In genomic region chr2:221422516-221423211, GRCh38 we compare ENCODE assay signal across 15 cellular contexts.
DNase-seq lines count a peak whose midpoint lies in the region; ATAC-seq and TF ChIP-seq lines count a peak whose summit lies in the region.
"Had no signal": no experiment of that assay in that cellular context is flagged by ENCODE, and none has a peak within 500 bp of the region (broad histone marks: within the 10 kb centered on the region; RNA-seq: fewer than 3 reads in every experiment).

No MANE protein-coding gene starts in this region.

- no peak overlapping the region for H3K4me3 Mint-ChIP-seq in memory B cell
- H3K4me3 Mint-ChIP-seq: CD14-positive monocyte had no signal

- no peak for ATAC-seq in PC-3
- no peak for ATAC-seq in memory B cell (ENCODE audit: low read depth)
- ATAC-seq in upper lobe of right lung, result no peak
- ATAC-seq in stimulated activated naive CD8-positive, alpha-beta T cell treated with anti-CD3 and anti-CD28 coated beads, Interleukin-15, Interleukin-2, amounts not matched to agents 100 U/mL and 50 U/mL, for 24 hours, result no peak
- ATAC-seq: A549, HCT116 had no signal

- H3K27me3 ChIP-seq in PC-3 (ENCODE audit: low read length) (no peaks in the 10 kb centered on the region), upper lobe of right lung (no peaks in the 10 kb centered on the region)

- peaks cover 12% of the 10 kb centered on the region for H3K4me1 ChIP-seq in PC-3 (ENCODE audit: insufficient read depth, low read length)
- no peaks in the 10 kb centered on the region for H3K4me1 ChIP-seq in upper lobe of right lung
- H3K4me1 ChIP-seq: A549 had no signal

- H3K9me2 ChIP-seq in PC-3 (replicated peaks; ENCODE audit: low read length), result no peaks in the 10 kb centered on the region

- H3K36me3 Mint-ChIP-seq in memory B cell, result peaks cover 11% of the 10 kb centered on the region
- H3K36me3 Mint-ChIP-seq: CD14-positive monocyte had no signal

- H3K36me3 ChIP-seq in PC-3 (ENCODE audit: low read depth, low read length) (no peaks in the 10 kb centered on the region), upper lobe of right lung (no peaks in the 10 kb centered on the region)

- TF ChIP-seq CTCF in PC-3 (conservative IDR thresholded peaks at IDR 0.05; ENCODE audit: low read depth, low read length), result no peak
- no peak for TF ChIP-seq CTCF in upper lobe of right lung (IDR thresholded peaks at IDR 0.05)

- CTCF ChIA-PET in PC-3 (lab: Charles Lee), result no interaction called here

- no peaks in the 10 kb centered on the region for H3F3A ChIP-seq in PC-3 (ENCODE audit: low read length, unreplicated experiment)

- H3K79me2 ChIP-seq in PC-3 (ENCODE audit: low read length), result no peaks in the 10 kb centered on the region

- no peak overlapping the region for H2AFZ ChIP-seq in PC-3 (ENCODE audit: low read length)

- H3K27ac ChIP-seq in PC-3 (ENCODE audit: low read length) (peak overlapping the region; percentile 50), upper lobe of right lung (no peak overlapping the region)
- H3K27ac ChIP-seq: A549 had no signal

- no peaks in the 10 kb centered on the region for H3K27me3 Mint-ChIP-seq in memory B cell

- H4K20me1 ChIP-seq in PC-3 (ENCODE audit: low read length), result no peaks in the 10 kb centered on the region

- DNase-seq in EH (ENCODE audit: low read depth), result peak; percentile 15
- peak; percentile 20 for DNase-seq in PC-3
- DNase-seq in dermis blood vessel endothelial cell, result peak; percentile 68
- DNase-seq in memory B cell (ENCODE audit: low spot score in 2 of 2), result no peak
- no peak for DNase-seq in SKM-1 treated with dmso at 0.1 percent for 144 hours (lab: John Stamatoyannopoulos, UW; ENCODE audit: unreplicated experiment)
- DNase-seq in upper lobe of right lung, result no peak
- no peak for DNase-seq in stimulated activated naive CD8-positive, alpha-beta T cell treated with anti-CD3 and anti-CD28 coated beads, Interleukin-15, Interleukin-2, amounts not matched to agents 100 U/mL and 50 U/mL, for 24 hours
- no peak for DNase-seq in NCI-H1436 (lab: John Stamatoyannopoulos, UW)
- DNase-seq: Calu3, KBM-7, NCI-H1048, NCI-H446 had no signal

- POLR2A ChIA-PET in PC-3 (lab: Charles Lee; ENCODE audit: unreplicated experiment), result no interaction called here

- intact Hi-C loops in PC-3 (cut with micrococcal nuclease) (no loop called here), upper lobe of right lung (cut with DNase I) (no loop called here)

- H3K4me2 ChIP-seq in PC-3 (ENCODE audit: low read length), result peak overlapping the region; percentile 10; the same call in 1 of the 2 replicates
- H3K4me2 ChIP-seq: A549 had no signal

- no peak overlapping the region for H3K4me3 ChIP-seq in PC-3 (ENCODE audit: low read length)
- no peak overlapping the region for H3K4me3 ChIP-seq in upper lobe of right lung
- H3K4me3 ChIP-seq: A549 had no signal

- no peak overlapping the region for H3K9ac ChIP-seq in PC-3 (ENCODE audit: low read length)

- no peaks in the 10 kb centered on the region for H3K9me3 ChIP-seq in PC-3 (ENCODE audit: low read length)
- no peaks in the 10 kb centered on the region for H3K9me3 ChIP-seq in upper lobe of right lung
- H3K9me3 ChIP-seq: A549 had no signal

- H3K4me1 Mint-ChIP-seq in memory B cell, result peaks cover 11% of the 10 kb centered on the region
- H3K4me1 Mint-ChIP-seq: CD14-positive monocyte had no signal

- H3K9me3 Mint-ChIP-seq in memory B cell, result no peaks in the 10 kb centered on the region

- H3K27ac Mint-ChIP-seq in memory B cell, result peak overlapping the region; percentile 83
- H3K27ac Mint-ChIP-seq: CD14-positive monocyte had no signal

- no TSS peak for BruUV-seq in PC-3 (replicated peaks; lab: Mats Ljungman, UMichigan)

Comparison
In these comparisons a context has a peak if more than half of its experiments do, and no peak if none do; other contexts are left out.
1. DNase-seq: peak in EH (single experiment), PC-3 (single experiment) and dermis blood vessel endothelial cell (single experiment); none in memory B cell (0 of 2), SKM-1 treated with dmso at 0.1 percent for 144 hours (single experiment), upper lobe of right lung (single experiment), stimulated activated naive CD8-positive, alpha-beta T cell treated with anti-CD3 and anti-CD28 coated beads, Interleukin-15, Interleukin-2, amounts not matched to agents 100 U/mL and 50 U/mL, for 24 hours (single experiment) and NCI-H1436 (single experiment).